Comparison of ENCODE assay signal across 1 cellular context in genomic region chr12:52980773-52981423, GRCh38.
TF ChIP-seq lines count a peak whose summit lies in the region.

No MANE protein-coding gene starts in this region.

TF ChIP-seq in HepG2, 621 proteins besides CTCF, POLR2A, EP300 and RAD21 (continued from another document):
- TF ChIP-seq UBTF (CRISPR knock-in tag; IDR thresholded peaks at IDR 0.05) (peak; percentile 61), HNF1B (CRISPR knock-in tag; IDR thresholded peaks at IDR 0.05) (peak; percentile 75), NCOA1 (CRISPR knock-in tag; IDR thresholded peaks at IDR 0.05) (no peak), DR1 (CRISPR knock-in tag; IDR thresholded peaks at IDR 0.05) (0 out of 2 replicates have a peak, but pooled peaks have one; percentile 42), ZFY (CRISPR knock-in tag; IDR thresholded peaks at IDR 0.05) (peak; percentile 29; the same call in 1 of the 2 replicates), NONO (IDR thresholded peaks at IDR 0.05) (no peak), NONO (CRISPR knock-in tag; conservative IDR thresholded peaks at IDR 0.05) (peak; percentile 83), ARID2 (CRISPR knock-in tag; IDR thresholded peaks at IDR 0.05; ENCODE audit: borderline replicate concordance) (no peak), ZNF746 (CRISPR knock-in tag; IDR thresholded peaks at IDR 0.05) (0 out of 2 replicates have a peak, but pooled peaks have one; percentile 23), SETDB1 (CRISPR knock-in tag; IDR thresholded peaks at IDR 0.05; ENCODE audit: borderline replicate concordance) (no peak), AKAP8 (CRISPR knock-in tag; IDR thresholded peaks at IDR 0.05) (no peak), CENPX (CRISPR knock-in tag; IDR thresholded peaks at IDR 0.05) (no peak), ZNF709 (CRISPR knock-in tag; IDR thresholded peaks at IDR 0.05) (0 out of 2 replicates have a peak, but pooled peaks have one; percentile 46), NBN (conservative IDR thresholded peaks at IDR 0.05) (no peak), FOXA3 (CRISPR knock-in tag; IDR thresholded peaks at IDR 0.05) (peak; percentile 55), ZNF12 (CRISPR knock-in tag; IDR thresholded peaks at IDR 0.05) (no peak), KDM2A (CRISPR knock-in tag; IDR thresholded peaks at IDR 0.05; ENCODE audit: borderline replicate concordance, low read depth) (peak; percentile 65; the same call in 1 of the 2 replicates), HDAC1 (CRISPR knock-in tag; IDR thresholded peaks at IDR 0.05) (peak; percentile 69), HOXA3 (CRISPR knock-in tag; IDR thresholded peaks at IDR 0.05) (peak; percentile 80), ZIK1 (CRISPR knock-in tag; IDR thresholded peaks at IDR 0.05; ENCODE audit: borderline replicate concordance, low read depth) (no peak), FOXJ3 (CRISPR knock-in tag; IDR thresholded peaks at IDR 0.05; ENCODE audit: borderline replicate concordance) (peak; percentile 58; the same call in 1 of the 2 replicates), ZNF740 (CRISPR knock-in tag; IDR thresholded peaks at IDR 0.05) (0 out of 2 replicates have a peak, but pooled peaks have one; percentile 41)
